In the genomic region with DNA sequence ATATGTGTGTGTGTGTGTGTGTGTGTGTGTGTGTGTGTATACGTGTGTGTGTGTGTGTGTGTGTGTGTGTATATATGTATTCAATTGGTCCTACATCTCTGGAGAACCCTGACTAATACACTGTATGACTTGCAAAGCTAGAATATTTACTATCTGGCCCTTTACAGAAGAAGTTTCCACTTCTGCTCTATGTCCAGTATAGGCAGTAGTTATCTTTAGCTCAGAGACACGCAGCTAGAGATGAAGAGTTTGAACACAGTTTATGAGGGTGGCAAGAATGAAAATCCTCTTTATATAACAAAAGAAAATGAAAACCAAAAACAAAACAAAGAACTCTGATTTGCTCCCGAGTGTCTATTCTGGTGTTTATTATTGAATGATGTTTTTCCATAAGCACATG, we compare ENCODE assay signal across 8 cellular contexts.
"Had no signal": no experiment of that assay in that cellular context is flagged by ENCODE, and none has a peak within 500 bp of the region (broad histone marks: within the 10 kb centered on the region; RNA-seq: fewer than 3 reads in every experiment).

No MANE protein-coding gene starts in this region.

- H3K27ac ChIP-seq: GM23248 had no signal

- H3K9ac ChIP-seq: GM23248 had no signal

- H3K4me1 ChIP-seq: HAP-1 had no signal

- DNase-seq: GM23248, GOT3, H7, H9, HCEC 1CT, HFFc6 had no signal

- H3K4me3 ChIP-seq: GM23248, GM23338, HAP-1 had no signal

- H3K36me3 ChIP-seq: HAP-1 had no signal

- H3K9me3 ChIP-seq: HAP-1 had no signal
